ENCODE assay signal across 24 cellular contexts in genomic region chr3:112001516-112001915, GRCh38. TPM values are rescaled to one million over a fixed set of nuclear protein-coding genes. Genes with fewer than 3 reads are reported as not detected.
A peak's percentile ranks its signal among the peaks of the same experiment; 100 is the strongest.
DNase-seq lines count a peak whose midpoint lies in the region; ATAC-seq and TF ChIP-seq lines count a peak whose summit lies in the region.
"Had no signal": no experiment of that assay in that cellular context is flagged by ENCODE, and none has a peak within 500 bp of the region (broad histone marks: within the 10 kb centered on the region; RNA-seq: fewer than 3 reads in every experiment).

No MANE protein-coding gene starts in this region.

- no peak overlapping the region for H3K9ac ChIP-seq in endodermal cell (ENCODE audit: extremely low read depth, low read length, poor library complexity, severe bottlenecking)

- TF ChIP-seq CTCF in endodermal cell (conservative IDR thresholded peaks at IDR 0.05), result no peak

- H3K36me3 ChIP-seq in endodermal cell (ENCODE audit: control insufficient read depth, insufficient read depth, low read length) (no peaks in the 10 kb centered on the region), neuron (ENCODE audit: insufficient read depth, low read length) (peaks cover 58% of the 10 kb centered on the region)
- H3K36me3 ChIP-seq: pancreas, SJSA1, upper lobe of right lung had no signal

- H3K27ac ChIP-seq in endodermal cell (ENCODE audit: low read depth, low read length), result peak overlapping the region; percentile 97
- H3K27ac ChIP-seq: pancreas, SJSA1, upper lobe of right lung had no signal

- H3K9me3 ChIP-seq in endodermal cell (ENCODE audit: control insufficient read depth, low read length) (no peaks in the 10 kb centered on the region), neuron (ENCODE audit: low read length) (no peaks in the 10 kb centered on the region)
- H3K9me3 ChIP-seq: pancreas, SJSA1, upper lobe of right lung had no signal

- peaks cover 65% of the 10 kb centered on the region for H3K4me1 Mint-ChIP-seq in activated naive CD8-positive, alpha-beta T cell (ENCODE audit: low read depth)
- H3K4me1 Mint-ChIP-seq in activated naive CD8-positive, alpha-beta T cell treated with anti-CD3 and anti-CD28 coated beads for 36 hours, result peaks cover 58% of the 10 kb centered on the region
- peaks cover 48% of the 10 kb centered on the region for H3K4me1 Mint-ChIP-seq in activated T-helper 17 cell treated with anti-CD3 and anti-CD28 coated beads, Interleukin-2, amount 50 U/mL, for 72 hours
- H3K4me1 Mint-ChIP-seq in endodermal cell, result peaks cover 14% of the 10 kb centered on the region

- peak overlapping the region; percentile 81 for H3K4me3 ChIP-seq in endodermal cell (ENCODE audit: low read length)
- peak overlapping the region; percentile 84 for H3K4me3 ChIP-seq in neuron (ENCODE audit: low read length)
- H3K4me3 ChIP-seq: pancreas, SJSA1, upper lobe of right lung had no signal

- H3K4me1 ChIP-seq in endodermal cell (ENCODE audit: control insufficient read depth, insufficient read depth, low read length) (peaks cover 6% of the 10 kb centered on the region), neuron (ENCODE audit: insufficient read depth, low read length) (peaks cover 57% of the 10 kb centered on the region)
- H3K4me1 ChIP-seq: pancreas had no signal

- peak overlapping the region; percentile 67 for H3K4me3 Mint-ChIP-seq in activated naive CD8-positive, alpha-beta T cell
- no peak overlapping the region for H3K4me3 Mint-ChIP-seq in activated naive CD8-positive, alpha-beta T cell treated with anti-CD3 and anti-CD28 coated beads for 36 hours
- peak overlapping the region; percentile 79 for H3K4me3 Mint-ChIP-seq in activated T-helper 17 cell treated with anti-CD3 and anti-CD28 coated beads, Interleukin-2, amount 50 U/mL, for 72 hours
- no peak overlapping the region for H3K4me3 Mint-ChIP-seq in endodermal cell
- H3K4me3 Mint-ChIP-seq: CD14-positive monocyte; T-helper 1 cell treated with Interleukin-12 subunit alpha and Interleukin-12 subunit beta and Interleukin-4 antibody, amounts not matched to agents 30 μg/mL and 1 μg/mL, for 36 hours had no signal

- H2AFZ ChIP-seq in neuron (ENCODE audit: low read depth, low read length), result no peak overlapping the region

- 97% methylated on average over 2 of the region's 2 CpGs; no CpG with 5 or more reads in 1 of the 2 experiments for WGBS in endodermal cell (ENCODE audit: insufficient coverage in 1 of 2, insufficient read length in 1 of 2), 2 experiments

- H3K9me3 Mint-ChIP-seq in activated naive CD8-positive, alpha-beta T cell (ENCODE audit: low read depth), result no peaks in the 10 kb centered on the region
- no peaks in the 10 kb centered on the region for H3K9me3 Mint-ChIP-seq in activated naive CD8-positive, alpha-beta T cell treated with anti-CD3 and anti-CD28 coated beads for 36 hours
- H3K9me3 Mint-ChIP-seq in activated T-helper 17 cell treated with anti-CD3 and anti-CD28 coated beads, Interleukin-2, amount 50 U/mL, for 72 hours, result no peaks in the 10 kb centered on the region
- H3K9me3 Mint-ChIP-seq in endodermal cell, result no peaks in the 10 kb centered on the region
- H3K9me3 Mint-ChIP-seq: immature natural killer cell; naive B cell; T-helper 1 cell treated with Interleukin-12 subunit alpha and Interleukin-12 subunit beta and Interleukin-4 antibody, amounts not matched to agents 30 μg/mL and 1 μg/mL, for 36 hours had no signal

- DNase-seq in activated naive CD8-positive, alpha-beta T cell treated with anti-CD3 and anti-CD28 coated beads for 36 hours, result no peak
- no peak for DNase-seq in endodermal cell
- DNase-seq: activated T-cell treated with anti-CD3 and anti-CD28 coated beads, Interleukin-2, amount 50 U/mL, for 1 hour; effector CD8-positive, alpha-beta T cell; foreskin melanocyte; immature natural killer cell; naive B cell; NCI-H1105; NCI-H2029; pancreas; right cardiac atrium; upper lobe of right lung had no signal

- peak overlapping the region; percentile 92 for H3K27ac Mint-ChIP-seq in activated naive CD8-positive, alpha-beta T cell
- H3K27ac Mint-ChIP-seq in activated naive CD8-positive, alpha-beta T cell treated with anti-CD3 and anti-CD28 coated beads for 36 hours, result no peak overlapping the region
- no peak overlapping the region for H3K27ac Mint-ChIP-seq in activated T-helper 17 cell treated with anti-CD3 and anti-CD28 coated beads, Interleukin-2, amount 50 U/mL, for 72 hours
- H3K27ac Mint-ChIP-seq in endodermal cell, result no peak overlapping the region
- H3K27ac Mint-ChIP-seq: CD14-positive monocyte, immature natural killer cell, naive B cell had no signal

- H3K27me3 ChIP-seq in endodermal cell (ENCODE audit: control insufficient read depth, insufficient read depth, low read length, poor library complexity, severe bottlenecking) (peaks cover 10% of the 10 kb centered on the region), neuron (ENCODE audit: insufficient read depth, low read length) (no peaks in the 10 kb centered on the region)
- H3K27me3 ChIP-seq: pancreas, SJSA1 had no signal

- no peaks in the 10 kb centered on the region for H3K36me3 Mint-ChIP-seq in activated naive CD8-positive, alpha-beta T cell
- H3K36me3 Mint-ChIP-seq in activated naive CD8-positive, alpha-beta T cell treated with anti-CD3 and anti-CD28 coated beads for 36 hours, result peaks cover 2% of the 10 kb centered on the region
- H3K36me3 Mint-ChIP-seq in activated T-helper 17 cell treated with anti-CD3 and anti-CD28 coated beads, Interleukin-2, amount 50 U/mL, for 72 hours (ENCODE audit: low read depth), result no peaks in the 10 kb centered on the region
- no peaks in the 10 kb centered on the region for H3K36me3 Mint-ChIP-seq in endodermal cell (ENCODE audit: low read depth)
- H3K36me3 Mint-ChIP-seq: CD14-positive monocyte, immature natural killer cell had no signal

- peak; percentile 55 for ATAC-seq in activated T-helper 17 cell treated with anti-CD3 and anti-CD28 coated beads, Interleukin-2, amount 50 U/mL, for 72 hours (replicated peaks)
- no peak for ATAC-seq in GM18870 (IDR thresholded peaks at IDR 0.05; ENCODE audit: unreplicated experiment)
- ATAC-seq in GM19452 (IDR thresholded peaks at IDR 0.05; ENCODE audit: unreplicated experiment), result no peak
- no peak for ATAC-seq in GM18873 (IDR thresholded peaks at IDR 0.05; ENCODE audit: low FRiP score, unreplicated experiment)
- ATAC-seq: left lobe of liver, right cardiac atrium, upper lobe of right lung had no signal

- no peaks in the 10 kb centered on the region for H3K27me3 Mint-ChIP-seq in activated naive CD8-positive, alpha-beta T cell
- H3K27me3 Mint-ChIP-seq in activated naive CD8-positive, alpha-beta T cell treated with anti-CD3 and anti-CD28 coated beads for 36 hours, result no peaks in the 10 kb centered on the region
- H3K27me3 Mint-ChIP-seq in activated T-helper 17 cell treated with anti-CD3 and anti-CD28 coated beads, Interleukin-2, amount 50 U/mL, for 72 hours, result no peaks in the 10 kb centered on the region
- peaks cover 38% of the 10 kb centered on the region for H3K27me3 Mint-ChIP-seq in endodermal cell (ENCODE audit: insufficient read depth)

RNA-seq across cellular contexts. Expression of gene TAGLN3, which starts 2.8 kb away (rescaled TPM):
- under 1 TPM; 0.31 to 0.48 TPM for total RNA-seq in activated naive CD8-positive, alpha-beta T cell treated with anti-CD3 and anti-CD28 coated beads for 36 hours
- 1 to 10 TPM in 1 of 2 donors, under 1 TPM in 1; 0.56 to 7.1 TPM for total RNA-seq in activated T-helper 17 cell treated with anti-CD3 and anti-CD28 coated beads, Interleukin-2, amount 50 U/mL, for 72 hours
- total RNA-seq in endodermal cell, result 1 to 10 TPM; 1.4 to 3.7 TPM
- 294 TPM for polyA plus RNA-seq in endodermal cell (2013, experiment 1 of 2)
- 279 TPM for polyA plus RNA-seq in endodermal cell (2013, experiment 2 of 2)
- total RNA-seq: chondrocyte, esophagus mucosa, left lobe of liver, SJSA1, upper lobe of right lung had no signal
- polyA plus RNA-seq: CD14-positive monocyte, immature natural killer cell had no signal

RNA-seq across cellular contexts. Expression of gene ABHD10, which starts 22.7 kb away (rescaled TPM):
- total RNA-seq in activated naive CD8-positive, alpha-beta T cell treated with anti-CD3 and anti-CD28 coated beads for 36 hours, result 10 to 100 TPM; 56.2 to 57.8 TPM
- total RNA-seq in activated T-helper 17 cell treated with anti-CD3 and anti-CD28 coated beads, Interleukin-2, amount 50 U/mL, for 72 hours, result 10 to 100 TPM; 63.3 to 84.9 TPM
- total RNA-seq in endodermal cell, result 10 to 100 TPM; 27.9 to 38.1 TPM
- polyA plus RNA-seq in endodermal cell (2013, experiment 1 of 2), result 66.3 TPM
- 56.1 TPM for polyA plus RNA-seq in endodermal cell (2013, experiment 2 of 2)

RNA-seq across cellular contexts. Expression of gene TMPRSS7, which starts 33.0 kb away (rescaled TPM):
- total RNA-seq in activated naive CD8-positive, alpha-beta T cell treated with anti-CD3 and anti-CD28 coated beads for 36 hours, result not detected
- 1 to 10 TPM in 1 of 2 donors, under 1 TPM in 1; 0.24 to 1.6 TPM for total RNA-seq in activated T-helper 17 cell treated with anti-CD3 and anti-CD28 coated beads, Interleukin-2, amount 50 U/mL, for 72 hours
- total RNA-seq in endodermal cell, result not detected
- 0.28 TPM for polyA plus RNA-seq in endodermal cell (2013, experiment 1 of 2)
- polyA plus RNA-seq in endodermal cell (2013, experiment 2 of 2), result 0.17 TPM
- total RNA-seq: chondrocyte, esophagus mucosa, left lobe of liver, right cardiac atrium, SJSA1 had no signal
- polyA plus RNA-seq: CD14-positive monocyte, immature natural killer cell, pancreas, right cardiac atrium had no signal

Comparison
In these comparisons a context has a peak if more than half of its experiments do, and no peak if none do; other contexts are left out.
1. H3K4me3 Mint-ChIP-seq: peak in activated naive CD8-positive, alpha-beta T cell (single experiment) and activated T-helper 17 cell treated with anti-CD3 and anti-CD28 coated beads, Interleukin-2, amount 50 U/mL, for 72 hours (single experiment); none in activated naive CD8-positive, alpha-beta T cell treated with anti-CD3 and anti-CD28 coated beads for 36 hours (single experiment) and endodermal cell (single experiment).